1 cellular context compared by ENCODE assay signal in the genomic region with DNA sequence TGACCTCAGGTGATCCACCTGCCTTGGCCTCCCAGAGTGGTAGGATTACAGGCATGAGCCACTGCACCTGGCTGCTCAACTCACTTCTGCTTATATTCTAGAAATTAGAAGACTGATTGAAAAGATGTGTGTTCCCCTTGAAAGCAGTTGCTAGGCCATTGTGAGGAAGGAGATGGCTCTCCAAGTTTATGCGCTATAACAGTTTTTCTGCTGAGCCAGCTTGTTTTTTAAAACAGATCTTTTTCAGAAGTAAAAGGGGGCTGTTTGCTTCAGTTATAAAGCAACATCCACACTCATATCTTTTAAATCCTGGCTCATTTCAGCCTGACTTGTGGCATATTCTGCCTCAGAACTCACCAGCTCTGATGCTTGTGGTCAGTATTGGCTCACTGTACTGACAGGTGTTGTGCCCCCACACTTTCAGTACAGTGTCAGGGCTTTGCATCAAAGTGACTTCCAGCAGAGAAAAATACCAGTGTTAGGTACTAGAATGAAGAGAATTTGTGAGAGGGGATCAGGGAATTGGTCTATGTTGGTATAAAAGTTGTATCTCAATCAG.
TF ChIP-seq lines count a peak whose summit lies in the region.

No MANE protein-coding gene starts in this region.

TF ChIP-seq in A549, 52 proteins besides CTCF, POLR2A, EP300 and RAD21 (continued from another document):
- TF ChIP-seq, protein P1, sequence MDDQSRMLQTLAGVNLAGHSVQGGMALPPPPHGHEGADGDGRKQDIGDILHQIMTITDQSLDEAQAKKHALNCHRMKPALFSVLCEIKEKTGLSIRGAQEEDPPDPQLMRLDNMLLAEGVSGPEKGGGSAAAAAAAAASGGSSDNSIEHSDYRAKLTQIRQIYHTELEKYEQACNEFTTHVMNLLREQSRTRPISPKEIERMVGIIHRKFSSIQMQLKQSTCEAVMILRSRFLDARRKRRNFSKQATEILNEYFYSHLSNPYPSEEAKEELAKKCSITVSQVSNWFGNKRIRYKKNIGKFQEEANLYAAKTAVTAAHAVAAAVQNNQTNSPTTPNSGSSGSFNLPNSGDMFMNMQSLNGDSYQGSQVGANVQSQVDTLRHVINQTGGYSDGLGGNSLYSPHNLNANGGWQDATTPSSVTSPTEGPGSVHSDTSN (IDR thresholded peaks at IDR 0.05), result no peak
